ENCODE assay signal across 8 cellular contexts in the genomic region with DNA sequence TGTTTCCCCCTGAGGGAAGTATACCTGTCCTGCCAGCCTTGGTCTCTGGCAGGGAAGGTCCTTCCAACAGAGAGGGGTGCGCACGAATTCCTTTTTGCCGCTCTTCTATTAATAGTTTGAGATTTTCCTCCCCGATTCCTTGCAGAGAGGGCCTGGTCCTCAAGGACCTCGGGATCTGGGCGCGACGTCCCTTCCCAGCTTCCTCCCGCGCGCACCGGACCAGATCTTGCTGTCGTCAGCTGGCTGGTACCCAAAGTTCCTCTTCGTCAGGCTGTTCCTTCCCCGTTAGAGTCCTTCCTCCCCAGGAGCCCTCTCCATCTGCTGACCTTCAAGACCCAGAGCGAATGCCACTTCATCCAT. TPM values are rescaled to one million over a fixed set of nuclear protein-coding genes. Genes with fewer than 3 reads are reported as not detected.
DNase-seq lines count a peak whose midpoint lies in the region; TF ChIP-seq lines count a peak whose summit lies in the region.

No MANE protein-coding gene starts in this region.

- no peak for TF ChIP-seq CTCF in VCaP (conservative IDR thresholded peaks at IDR 0.05)

- H3K36me3 ChIP-seq in mucosa of rectum (ENCODE audit: control insufficient read depth in 2 of 2, insufficient read depth in 2 of 2, low read length in 2 of 2) = peaks cover 0 to 3% of the 10 kb centered on the region in 2 donors

- H3K4me3 ChIP-seq in mucosa of rectum (ENCODE audit: low read length in 2 of 2) = peak overlapping the region; percentile 97 to 100

- peak; percentile 75 for DNase-seq in DMS 273 (lab: John Stamatoyannopoulos, UW; ENCODE audit: unreplicated experiment)
- no peak for DNase-seq in DMS 273 treated with DMSO at 0.1 percent for 48 hours (lab: John Stamatoyannopoulos, UW)
- peak; percentile 52 for DNase-seq in HT-29 (ENCODE audit: low spot score)
- peak; percentile 47 for DNase-seq in fibroblast of gingiva (ENCODE audit: low read depth)
- DNase-seq in ureter (ENCODE audit: low spot score) = peak; percentile 76
- no peak for DNase-seq in NCI-H1417 treated with DMSO at 0.1 percent for 48 hours (lab: John Stamatoyannopoulos, UW)

- peaks cover 18 to 20% of the 10 kb centered on the region in 2 donors for H3K4me1 ChIP-seq in mucosa of rectum (ENCODE audit: control insufficient read depth in 2 of 2, insufficient read depth in 2 of 2, low read length in 2 of 2)

- peak overlapping the region; percentile 96 for H3K27ac ChIP-seq in VCaP
- peak overlapping the region; percentile 98 for H3K27ac ChIP-seq in mucosa of rectum (ENCODE audit: low read depth in 2 of 2, low read length in 2 of 2)

- H3K27me3 ChIP-seq in mucosa of rectum (ENCODE audit: control insufficient read depth in 2 of 2, insufficient read depth in 2 of 2, low read length in 2 of 2) = no peaks in the 10 kb centered on the region

- H3K9me3 ChIP-seq in mucosa of rectum (ENCODE audit: control insufficient read depth in 2 of 2, low read length in 2 of 2) = no peaks in the 10 kb centered on the region

- H3K9ac ChIP-seq in mucosa of rectum (ENCODE audit: low read depth in 1 of 2, low read length in 2 of 2) = peak overlapping the region; percentile 86 to 96

RNA-seq across cellular contexts. Expression of a gene that starts 0.7 kb away (rescaled TPM):
- total RNA-seq in HT-29 (2014; rRNA removed; shearing (Covaris generic)) = 34.7 and 38.5 TPM in 2 replicates
- 41.3 TPM for total RNA-seq in ureter

Comparison
In these comparisons a context has a peak if more than half of its experiments do, and no peak if none do; other contexts are left out.
1. DNase-seq: peak in DMS 273 (single experiment), HT-29 (single experiment), fibroblast of gingiva (single experiment) and ureter (single experiment); none in DMS 273 treated with DMSO at 0.1 percent for 48 hours (single experiment) and NCI-H1417 treated with DMSO at 0.1 percent for 48 hours (single experiment).